In genomic region chr4:95367824-95368223, GRCh38 we compare ENCODE assay signal across 21 cellular contexts.
"Had no signal": no experiment of that assay in that cellular context is flagged by ENCODE, and none has a peak within 500 bp of the region (broad histone marks: within the 10 kb centered on the region; RNA-seq: fewer than 3 reads in every experiment).

No MANE protein-coding gene starts in this region.

- DNase-seq: hypothalamus; immature natural killer cell; kidney; left colon; left lung; lower lobe of right lung; mammary epithelial cell; mesenchymal stem cell; naive B cell; natural killer cell; nephron progenitor cell; ovary; right lobe of liver; stimulated activated CD4-positive, alpha-beta T cell treated with anti-CD3 and anti-CD28 coated beads, Interleukin-1b, Interleukin-23, amount 100 ng/mL, for 48 hours; stimulated activated CD4-positive, alpha-beta T cell treated with anti-CD3 and anti-CD28 coated beads, Interleukin-2, amount 100 ng/mL, for 48 hours; stimulated activated naive B cell treated with anti-CD40 and anti-IgM and Interleukin-4, amounts not matched to agents 10 μg/mL and 1 μg/mL and 100 μg/mL, for 72 hours; stimulated activated naive CD8-positive, alpha-beta T cell treated with anti-CD3 and anti-CD28 coated beads, Interleukin-15, Interleukin-2, amounts not matched to agents 100 U/mL and 50 U/mL, for 24 hours; stomach; tibial artery; trophoblast cell; upper lobe of right lung had no signal

- ATAC-seq: left colon; left lung; lower lobe of right lung; natural killer cell; right lobe of liver; stimulated activated naive B cell treated with anti-CD40 and anti-IgM and Interleukin-4, amounts not matched to agents 10 μg/mL and 1 μg/mL and 100 μg/mL, for 72 hours; stimulated activated naive CD8-positive, alpha-beta T cell treated with anti-CD3 and anti-CD28 coated beads, Interleukin-15, Interleukin-2, amounts not matched to agents 100 U/mL and 50 U/mL, for 24 hours; upper lobe of right lung had no signal
